Comparison of ENCODE assay signal across 8 cellular contexts in genomic region chrX:138745215-138745614, GRCh38. TPM values are rescaled to one million over a fixed set of nuclear protein-coding genes. Genes with fewer than 3 reads are reported as not detected.
DNase-seq lines count a peak whose midpoint lies in the region; ATAC-seq and TF ChIP-seq lines count a peak whose summit lies in the region.

No MANE protein-coding gene starts in this region.

- H2BK15ac ChIP-seq in H9 (ENCODE audit: low read depth, low read length), result no peak overlapping the region

- no peaks in the 10 kb centered on the region for H3K79me2 ChIP-seq in H9 (ENCODE audit: insufficient read depth, low read length)

- H3K9me3 ChIP-seq in H9 (ENCODE audit: control insufficient read depth, low read depth, low read length) (no peaks in the 10 kb centered on the region), lung (ENCODE audit: control insufficient read depth in 2 of 2, insufficient read depth in 1 of 2, low read length in 1 of 2) (no peaks in the 10 kb centered on the region)

- H3K27me3 ChIP-seq in H9 (ENCODE audit: insufficient read depth, low read length) (no peaks in the 10 kb centered on the region), lung (ENCODE audit: control insufficient read depth, insufficient read depth) (no peaks in the 10 kb centered on the region)

- H3K4me1 ChIP-seq in H9 (ENCODE audit: insufficient read depth, low read length) (no peaks in the 10 kb centered on the region), lung (ENCODE audit: control insufficient read depth in 2 of 2, insufficient read depth in 2 of 2, low read length in 2 of 2) (no peaks in the 10 kb centered on the region)

- H2BK5ac ChIP-seq in H9 (ENCODE audit: insufficient read length, low read length), result no peak overlapping the region

- ATAC-seq in lung (ENCODE audit: insufficient read depth, low FRiP score), result peak; percentile 55
- ATAC-seq in HG03039 (IDR thresholded peaks at IDR 0.05; ENCODE audit: unreplicated experiment), result no peak

- no peaks in the 10 kb centered on the region for H4K20me1 ChIP-seq in H9 (ENCODE audit: control insufficient read depth, insufficient read depth, insufficient read length)

- no peak overlapping the region for H3K14ac ChIP-seq in H9 (ENCODE audit: insufficient read depth, low read length)

- no peak overlapping the region for H4K91ac ChIP-seq in H9 (ENCODE audit: insufficient read length, low read depth, low read length)

- H3K23me2 ChIP-seq in H9 (ENCODE audit: insufficient read length, low read depth, low read length, poor library complexity, severe bottlenecking), result no peaks in the 10 kb centered on the region

- no peak overlapping the region for H4K8ac ChIP-seq in H9 (replicated peaks; ENCODE audit: insufficient read length, low read depth, low read length)

- H3T11ph ChIP-seq in H9 (ENCODE audit: low read length), result no peak overlapping the region

- peaks cover 3 to 8% of the 10 kb centered on the region in 2 experiments; a peak in 2 of 4 replicates for H3K4me1 Mint-ChIP-seq in H9
- no peaks in the 10 kb centered on the region for H3K4me1 Mint-ChIP-seq in activated T-cell treated with anti-CD3 and anti-CD28 coated beads, Interleukin-2, amount 50 U/mL, for 24 hours (ENCODE audit: low read depth)

- H3K79me1 ChIP-seq in H9 (ENCODE audit: insufficient read depth, low read depth, low read length, poor library complexity, severe bottlenecking), result no peaks in the 10 kb centered on the region

- no peak overlapping the region for H3K4me3 Mint-ChIP-seq in H9
- no peak overlapping the region for H3K4me3 Mint-ChIP-seq in activated T-cell treated with anti-CD3 and anti-CD28 coated beads, Interleukin-2, amount 50 U/mL, for 24 hours

- H4K5ac ChIP-seq in H9 (ENCODE audit: insufficient read length, low read depth, low read length), result no peak overlapping the region

- TF ChIP-seq CTCF in 22Rv1 (IDR thresholded peaks at IDR 0.05) (peak; percentile 68), H9 (conservative IDR thresholded peaks at IDR 0.05) (peak; percentile 79), lung (IDR thresholded peaks at IDR 0.05; ENCODE audit: control extremely low read depth, extremely low read depth) (peak; percentile 49)

- no peak overlapping the region for H3K4me3 ChIP-seq in lung

- no peak overlapping the region for H3K4me2 ChIP-seq in H9 (ENCODE audit: insufficient read depth, insufficient read length, low read length)

- no peak overlapping the region for H3K56ac ChIP-seq in H9 (ENCODE audit: insufficient read length, low read depth, low read length)

- DNase-seq in Daoy (ENCODE audit: low read depth), result peak; percentile 16
- DNase-seq in H9, result no peak
- DNase-seq in NCI-H1105 (lab: John Stamatoyannopoulos, UW), result peak; percentile 2
- DNase-seq in cerebellar cortex (ENCODE audit: low spot score), result peak; percentile 17
- peak; percentile 31 for DNase-seq in lung (ENCODE audit: low spot score)
- no peak for DNase-seq in activated T-cell treated with anti-CD3 and anti-CD28 coated beads, Interleukin-2, amount 50 U/mL, for 24 hours

- no peak overlapping the region for H3K23ac ChIP-seq in H9 (ENCODE audit: insufficient read length, low read depth, low read length)

- H2BK20ac ChIP-seq in H9 (ENCODE audit: low read depth, low read length, poor library complexity, severe bottlenecking), result no peak overlapping the region

- no peak overlapping the region for H3K9ac ChIP-seq in H9 (ENCODE audit: extremely low read depth, insufficient read length, low read length)

- no peaks in the 10 kb centered on the region for H3K36me3 ChIP-seq in lung (ENCODE audit: control insufficient read depth in 2 of 2, insufficient read depth in 2 of 2, low read length in 2 of 2)

- H3K27me3 Mint-ChIP-seq in H9 (ENCODE audit: low read depth), result no peaks in the 10 kb centered on the region
- H3K27me3 Mint-ChIP-seq in activated T-cell treated with anti-CD3 and anti-CD28 coated beads, Interleukin-2, amount 50 U/mL, for 24 hours, result peaks cover 35% of the 10 kb centered on the region

- no peak overlapping the region for H2AFZ ChIP-seq in H9 (ENCODE audit: low read length)

- H3K36me3 Mint-ChIP-seq in H9 (ENCODE audit: insufficient read depth in 1 of 3, low read depth in 3 of 3), result no peaks in the 10 kb centered on the region
- H3K36me3 Mint-ChIP-seq in activated T-cell treated with anti-CD3 and anti-CD28 coated beads, Interleukin-2, amount 50 U/mL, for 24 hours (ENCODE audit: low read depth), result no peaks in the 10 kb centered on the region

- H2BK120ac ChIP-seq in H9 (ENCODE audit: low read depth, low read length, poor library complexity, severe bottlenecking), result no peak overlapping the region

- no peak overlapping the region for H2AK5ac ChIP-seq in H9 (ENCODE audit: insufficient read length, low read length)

- no peak overlapping the region for H3K4ac ChIP-seq in H9 (ENCODE audit: low read depth, low read length)

- H3K18ac ChIP-seq in H9 (ENCODE audit: insufficient read length, low read depth, low read length), result no peak overlapping the region

- H3K27ac ChIP-seq in 22Rv1 (no peak overlapping the region), H9 (ENCODE audit: insufficient read length, low read depth, low read length) (no peak overlapping the region), lung (ENCODE audit: low read depth in 1 of 2, low read length in 1 of 2) (no peak overlapping the region)

- no peak overlapping the region for H3K27ac Mint-ChIP-seq in H9
- H3K27ac Mint-ChIP-seq in activated T-cell treated with anti-CD3 and anti-CD28 coated beads, Interleukin-2, amount 50 U/mL, for 24 hours, result no peak overlapping the region

- no CpG with 5 or more reads among the region's 7 CpGs for WGBS in H9 (ENCODE audit: extremely low coverage, insufficient read length, low lambda C conversion rate)
- WGBS in lung, 2 donors, result 2 to 3% methylated on average over 7 of the region's 7 CpGs

- no peak overlapping the region for H2BK12ac ChIP-seq in H9 (ENCODE audit: insufficient read length, low read depth, low read length)

- H3K9me3 Mint-ChIP-seq in H9, result peaks cover 0 to 40% of the 10 kb centered on the region in 2 experiments; a peak in 2 of 5 replicates
- no peaks in the 10 kb centered on the region for H3K9me3 Mint-ChIP-seq in activated T-cell treated with anti-CD3 and anti-CD28 coated beads, Interleukin-2, amount 50 U/mL, for 24 hours

RNA-seq across cellular contexts. Expression of gene FGF13, which starts 33.7 kb away (rescaled TPM):
- total RNA-seq in Daoy (2014; rRNA removed; shearing (Covaris generic)), result 4.4 and 6.0 TPM in 2 replicates
- total RNA-seq in H9 (2021) (16.3 and 17.1 TPM in 2 replicates), lung (1 to 10 TPM; 2.1 to 7.5 TPM)
- 1 to 10 TPM; 1.7 to 3.5 TPM for polyA plus RNA-seq in lung

Comparison
In these comparisons a context has a peak if more than half of its experiments do, and no peak if none do; other contexts are left out.
1. DNase-seq: peak in Daoy (single experiment), NCI-H1105 (single experiment), cerebellar cortex (single experiment) and lung (single experiment); none in H9 (single experiment) and activated T-cell treated with anti-CD3 and anti-CD28 coated beads, Interleukin-2, amount 50 U/mL, for 24 hours (single experiment).
2. Peak in every context shown above with its lines, with median percentiles within 50 percentile points of each other: CTCF ChIP-seq.